Comparison of ENCODE assay signal across 13 cellular contexts in the genomic region with DNA sequence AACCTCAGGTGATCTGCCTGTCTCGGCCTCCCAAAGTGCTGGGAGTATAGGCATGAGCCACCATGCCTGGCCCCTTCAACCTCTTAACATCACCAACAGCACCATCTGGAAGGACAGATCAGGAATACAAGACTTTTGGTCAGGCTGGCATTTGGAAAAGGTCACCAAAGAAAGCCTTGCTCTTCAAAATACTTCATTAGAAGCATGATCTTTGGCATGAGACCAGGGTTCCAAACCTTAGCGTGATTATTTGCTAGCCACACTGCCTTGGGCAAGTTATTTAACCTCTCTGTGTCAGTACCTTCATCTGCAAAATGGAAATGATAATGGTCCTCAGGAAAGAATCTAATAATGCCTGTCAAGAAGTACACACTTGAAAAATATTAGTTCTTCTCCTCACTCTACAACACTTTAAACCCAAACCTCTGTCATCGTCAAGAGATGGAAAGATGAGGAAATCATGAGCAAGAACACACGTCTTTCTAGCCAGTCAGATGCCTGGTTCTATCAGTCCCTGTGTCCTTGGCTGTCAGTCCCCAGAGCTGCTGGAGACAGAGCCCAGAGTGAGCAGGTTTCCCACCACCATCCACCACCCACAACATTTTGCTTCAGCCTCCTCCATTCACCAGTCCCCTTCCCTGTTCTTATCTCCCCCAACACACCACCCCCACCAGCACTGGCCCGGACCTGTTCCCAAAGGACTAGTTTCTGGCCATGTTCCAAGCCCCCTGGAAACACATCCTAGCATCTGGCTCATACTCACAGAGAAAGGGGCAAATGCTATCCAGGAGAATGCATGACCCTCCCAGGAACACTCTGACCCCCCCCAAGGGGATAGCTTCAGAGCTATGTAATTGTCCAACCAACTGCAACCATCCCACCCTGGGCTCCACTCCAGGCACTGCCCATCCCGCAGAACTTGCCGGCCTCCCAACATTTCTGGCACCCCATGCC. TPM values are rescaled to one million over a fixed set of nuclear protein-coding genes. Genes with fewer than 3 reads are reported as not detected.
DNase-seq lines count a peak whose midpoint lies in the region; ATAC-seq, FAIRE-seq and TF ChIP-seq lines count a peak whose summit lies in the region.
"Had no signal": no experiment of that assay in that cellular context is flagged by ENCODE, and none has a peak within 500 bp of the region (broad histone marks: within the 10 kb centered on the region; RNA-seq: fewer than 3 reads in every experiment).

No MANE protein-coding gene starts in this region.

- WGBS in small intestine, 3 donors, result 44 to 49% (median 45%) methylated on average over 7 of the region's 7 CpGs

- H3K27me3 ChIP-seq in iPS-18a (ENCODE audit: control insufficient read depth, insufficient read depth, low read length) (peaks cover 7% of the 10 kb centered on the region), small intestine (ENCODE audit: control insufficient read depth in 2 of 2, insufficient read depth in 2 of 2, low read length in 2 of 2) (no peaks in the 10 kb centered on the region)

- peak overlapping the region; percentile 73 for H3K27ac Mint-ChIP-seq in HFFc6
- peak overlapping the region; percentile 92 for H3K27ac Mint-ChIP-seq in chondrocyte (ENCODE audit: unreplicated experiment)
- no peak overlapping the region for H3K27ac Mint-ChIP-seq in T-helper 2 cell treated with Interferon-gamma antibody and Interleukin-4, amounts not matched to agents 5 μg/mL and 100 μg/mL, for 36 hours
- H3K27ac Mint-ChIP-seq: activated T-cell treated with anti-CD3 and anti-CD28 coated beads, Interleukin-2, amount 50 U/mL, for 72 hours; stimulated activated naive CD8-positive, alpha-beta T cell treated with anti-CD3 and anti-CD28 coated beads, Interleukin-15, Interleukin-2, amounts not matched to agents 100 ng/mL and 50 ng/mL, for 24 hours had no signal

- H3K27me3 Mint-ChIP-seq in HFFc6 (ENCODE audit: insufficient read depth), result no peaks in the 10 kb centered on the region
- no peaks in the 10 kb centered on the region for H3K27me3 Mint-ChIP-seq in chondrocyte (ENCODE audit: low read depth)
- H3K27me3 Mint-ChIP-seq in T-helper 2 cell treated with Interferon-gamma antibody and Interleukin-4, amounts not matched to agents 5 μg/mL and 100 μg/mL, for 36 hours (ENCODE audit: low read depth), result peaks cover 55% of the 10 kb centered on the region

- H3K4me3 Mint-ChIP-seq in HFFc6 (peak overlapping the region; percentile 91), chondrocyte (ENCODE audit: unreplicated experiment) (peak overlapping the region; percentile 93)
- H3K4me3 Mint-ChIP-seq in T-helper 2 cell treated with Interferon-gamma antibody and Interleukin-4, amounts not matched to agents 5 μg/mL and 100 μg/mL, for 36 hours, result no peak overlapping the region
- H3K4me3 Mint-ChIP-seq: stimulated activated naive CD8-positive, alpha-beta T cell treated with anti-CD3 and anti-CD28 coated beads, Interleukin-15, Interleukin-2, amounts not matched to agents 100 ng/mL and 50 ng/mL, for 24 hours had no signal

- H3K4me1 ChIP-seq in iPS-18a (ENCODE audit: control insufficient read depth, low read depth, low read length), result peaks cover 11% of the 10 kb centered on the region
- H3K4me1 ChIP-seq in small intestine (ENCODE audit: control insufficient read depth in 2 of 2, insufficient read depth in 1 of 2, low read depth in 1 of 2, low read length in 1 of 2), result peaks cover 0 to 7% of the 10 kb centered on the region in 2 donors

- H3K9ac ChIP-seq in iPS-18a (ENCODE audit: low read length), result no peak overlapping the region

- no peak for ATAC-seq in HG03139 (IDR thresholded peaks at IDR 0.05; ENCODE audit: unreplicated experiment)
- no peak for ATAC-seq in HG03457 (IDR thresholded peaks at IDR 0.05; ENCODE audit: unreplicated experiment)
- ATAC-seq: activated T-cell treated with anti-CD3 and anti-CD28 coated beads, Interleukin-2, amount 50 U/mL, for 72 hours had no signal

- H3K4me3 ChIP-seq in iPS-18a (ENCODE audit: low read length) (peak overlapping the region; percentile 77), small intestine (ENCODE audit: low read depth in 1 of 2, low read length in 2 of 2) (peak overlapping the region; percentile 17 to 89)

- no peak for DNase-seq in HFFc6
- DNase-seq in chondrocyte (ENCODE audit: low spot score), result no peak
- no peak for DNase-seq in small intestine
- DNase-seq in hippocampal formation (lab: John Stamatoyannopoulos, UW), result no peak
- no peak for DNase-seq in T-helper 2 cell treated with Interferon-gamma antibody and Interleukin-4, amounts not matched to agents 5 μg/mL and 100 μg/mL, for 36 hours (ENCODE audit: low spot score)
- DNase-seq: activated T-cell treated with anti-CD3 and anti-CD28 coated beads, Interleukin-2, amount 50 U/mL, for 72 hours; EL; NCI-H1694; nucleus accumbens had no signal

- FAIRE-seq in small intestine (lab: Jason Lieb, UNC), result no peak

- H3K4me1 Mint-ChIP-seq in HFFc6 (ENCODE audit: low read depth), result peaks cover 28% of the 10 kb centered on the region
- H3K4me1 Mint-ChIP-seq in chondrocyte (ENCODE audit: low read depth), result peaks cover 47% of the 10 kb centered on the region
- H3K4me1 Mint-ChIP-seq in T-helper 2 cell treated with Interferon-gamma antibody and Interleukin-4, amounts not matched to agents 5 μg/mL and 100 μg/mL, for 36 hours (ENCODE audit: low read depth), result peaks cover 3% of the 10 kb centered on the region

- H3K27ac ChIP-seq in iPS-18a (ENCODE audit: low read length) (no peak overlapping the region), small intestine (ENCODE audit: low read depth in 1 of 2, low read length in 1 of 2) (no peak overlapping the region)

- H3K9me3 ChIP-seq in iPS-18a (ENCODE audit: control insufficient read depth, low read depth, low read length) (no peaks in the 10 kb centered on the region), small intestine (ENCODE audit: control insufficient read depth, low read depth) (no peaks in the 10 kb centered on the region)

- H3K36me3 Mint-ChIP-seq in HFFc6 (ENCODE audit: low read depth), result no peaks in the 10 kb centered on the region
- H3K36me3 Mint-ChIP-seq in chondrocyte (ENCODE audit: low read depth), result no peaks in the 10 kb centered on the region
- no peaks in the 10 kb centered on the region for H3K36me3 Mint-ChIP-seq in T-helper 2 cell treated with Interferon-gamma antibody and Interleukin-4, amounts not matched to agents 5 μg/mL and 100 μg/mL, for 36 hours (ENCODE audit: low read depth)

- no peaks in the 10 kb centered on the region for H3K9me3 Mint-ChIP-seq in HFFc6
- H3K9me3 Mint-ChIP-seq in chondrocyte (ENCODE audit: low read depth), result no peaks in the 10 kb centered on the region
- no peaks in the 10 kb centered on the region for H3K9me3 Mint-ChIP-seq in T-helper 2 cell treated with Interferon-gamma antibody and Interleukin-4, amounts not matched to agents 5 μg/mL and 100 μg/mL, for 36 hours
- H3K9me3 Mint-ChIP-seq: activated T-cell treated with anti-CD3 and anti-CD28 coated beads, Interleukin-2, amount 50 U/mL, for 72 hours; stimulated activated naive CD8-positive, alpha-beta T cell treated with anti-CD3 and anti-CD28 coated beads, Interleukin-15, Interleukin-2, amounts not matched to agents 100 ng/mL and 50 ng/mL, for 24 hours had no signal

- TF ChIP-seq CTCF in HFFc6 (IDR thresholded peaks at IDR 0.05), result no peak
- TF ChIP-seq CTCF in chondrocyte (IDR thresholded peaks at IDR 0.05), result no peak

- H3K36me3 ChIP-seq in iPS-18a (ENCODE audit: control insufficient read depth, low read depth, low read length) (no peaks in the 10 kb centered on the region), small intestine (ENCODE audit: control insufficient read depth in 2 of 2, insufficient read depth in 2 of 2, low read length in 2 of 2) (peaks cover 0 to 5% of the 10 kb centered on the region in 2 donors)

RNA-seq across cellular contexts. Expression of a gene that starts 2.0 kb away (rescaled TPM):
- total RNA-seq in HFFc6 (2021; fragmentation: NEBNext Ultra II Directional; extraction: Animal tissue kit (Norgen Biotek cat#: 25700)), result 10 to 100 TPM; 20.3 to 31.6 (median 22.4) TPM
- total RNA-seq in chondrocyte, result 54.9 to 57.6 TPM (median 57.2 TPM) in 3 replicates
- 10 to 100 TPM; 14.1 to 27.7 (median 20.1) TPM for polyA plus RNA-seq in small intestine

RNA-seq across cellular contexts. Expression of a gene that starts 31.4 kb away (rescaled TPM):
- 10 to 100 TPM; 32.3 to 44.4 (median 38.4) TPM for total RNA-seq in HFFc6 (2021; fragmentation: NEBNext Ultra II Directional; extraction: Animal tissue kit (Norgen Biotek cat#: 25700))
- total RNA-seq in chondrocyte, result 57.5 to 72.6 TPM (median 69.5 TPM) in 3 replicates
- 10 to 100 TPM; 11.6 to 12.1 (median 11.9) TPM for polyA plus RNA-seq in small intestine
